Comparison of ENCODE assay signal across 37 cellular contexts in the genomic region with DNA sequence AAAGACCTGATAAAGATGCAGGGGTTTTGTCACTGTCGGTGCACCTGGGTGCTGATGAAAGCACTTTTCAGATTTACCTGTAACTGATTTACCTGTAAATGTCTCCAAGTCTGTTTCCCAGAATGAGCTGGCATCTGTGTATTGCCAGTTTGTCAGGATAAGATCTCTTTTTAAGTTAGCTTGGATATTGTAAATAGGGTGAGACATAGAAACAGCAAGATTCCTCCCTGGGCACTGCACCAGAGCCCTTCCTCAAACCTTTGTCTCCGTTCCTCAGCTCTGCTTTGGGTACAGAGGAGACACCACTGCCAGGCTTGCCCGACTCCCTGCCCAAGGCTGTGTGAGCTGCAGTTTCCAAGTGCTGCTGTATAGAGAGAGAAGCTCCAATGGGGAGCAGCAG.
"Had no signal": no experiment of that assay in that cellular context is flagged by ENCODE, and none has a peak within 500 bp of the region (broad histone marks: within the 10 kb centered on the region; RNA-seq: fewer than 3 reads in every experiment).

No MANE protein-coding gene starts in this region.

- DNase-seq: activated CD4-positive, alpha-beta memory T cell treated with anti-CD3 and anti-CD28 coated beads, Interleukin-2, amount 10 ng/mL, durations not matched to agents 7 days and 5 days; activated CD4-positive, alpha-beta T cell treated with anti-CD3 and anti-CD28 coated beads for 1 hour; activated CD4-positive, alpha-beta T cell treated with anti-CD3 and anti-CD28 coated beads for 48 hours; activated CD4-positive, CD25-positive, alpha-beta regulatory T cell; activated CD8-positive, alpha-beta memory T cell treated with anti-CD3 and anti-CD28 coated beads for 24 hours; activated CD8-positive, alpha-beta memory T cell treated with anti-CD3 and anti-CD28 coated beads, Interleukin-2, amount 10 ng/mL, durations not matched to agents 7 days and 5 days; activated CD8-positive, alpha-beta memory T cell treated with anti-CD3 and anti-CD28 coated beads, Interleukin-2, amount 50 U/mL, for 48 hours; activated effector memory CD4-positive, alpha-beta T cell treated with anti-CD3 and anti-CD28 coated beads, Interleukin-2, amount 50 U/mL, for 16 hours; activated naive CD4-positive, alpha-beta T cell treated with Interleukin-2 at 50 U/mL for 16 hours; activated naive CD8-positive, alpha-beta T cell treated with anti-CD3 and anti-CD28 coated beads, Interleukin-2, amount 10 ng/mL, durations not matched to agents 7 days and 5 days; activated T-cell treated with anti-CD3 and anti-CD28 coated beads, Interleukin-2, amount 50 U/mL, for 48 hours; amygdala; central memory CD4-positive, alpha-beta T cell; Kasumi-1; KG1; MM.1S; MV-4-11; NCI-H1092; NCI-H146; NCI-H187; NCI-H2029 treated with DMSO at 0.1 percent for 48 hours; NCI-H2107; NCI-H2171; NCI-H510A; NCI-H526; NCI-H748 treated with DMSO at 0.1 percent for 48 hours; NK-92 treated with Interleukin-12 subunit alpha and Interleukin-12 subunit beta, amount 100 ng/mL, for 24 hours; PC-9; Right ventricle myocardium superior; SW 1271; T-helper 1 cell; T-helper 2 cell; T-helper 9 cell; WERI-Rb-1 had no signal

- H3K27me3 Mint-ChIP-seq: activated CD4-positive, alpha-beta memory T cell treated with anti-CD3 and anti-CD28 coated beads, Interleukin-2, amount 10 ng/mL, durations not matched to agents 7 days and 5 days; activated CD8-positive, alpha-beta memory T cell treated with anti-CD3 and anti-CD28 coated beads, Interleukin-2, amount 10 ng/mL, durations not matched to agents 7 days and 5 days; activated naive CD4-positive, alpha-beta T cell treated with anti-CD3 and anti-CD28 coated beads, Interleukin-2, amount 50 U/mL, for 24 hours; activated naive CD8-positive, alpha-beta T cell treated with anti-CD3 and anti-CD28 coated beads, Interleukin-2, amount 10 ng/mL, durations not matched to agents 7 days and 5 days; activated T-helper 17 cell treated with anti-CD3 and anti-CD28 coated beads, Interleukin-2, amount 50 U/mL, for 72 hours; brain had no signal

- H3K4me3 ChIP-seq: PC-9 had no signal

- H3K36me3 ChIP-seq: WERI-Rb-1 had no signal

- H3K9me3 Mint-ChIP-seq: activated CD4-positive, alpha-beta memory T cell treated with anti-CD3 and anti-CD28 coated beads, Interleukin-2, amount 10 ng/mL, durations not matched to agents 7 days and 5 days; activated naive CD8-positive, alpha-beta T cell treated with anti-CD3 and anti-CD28 coated beads, Interleukin-2, amount 10 ng/mL, durations not matched to agents 7 days and 5 days; activated T-helper 17 cell treated with anti-CD3 and anti-CD28 coated beads, Interleukin-2, amount 50 U/mL, for 72 hours; brain had no signal

- H3K27ac ChIP-seq: PC-9, WERI-Rb-1 had no signal

- H3K27ac Mint-ChIP-seq: activated CD4-positive, alpha-beta memory T cell treated with anti-CD3 and anti-CD28 coated beads, Interleukin-2, amount 10 ng/mL, durations not matched to agents 7 days and 5 days; activated CD8-positive, alpha-beta memory T cell treated with anti-CD3 and anti-CD28 coated beads, Interleukin-2, amount 10 ng/mL, durations not matched to agents 7 days and 5 days; activated naive CD4-positive, alpha-beta T cell treated with anti-CD3 and anti-CD28 coated beads, Interleukin-2, amount 50 U/mL, for 24 hours; activated naive CD8-positive, alpha-beta T cell treated with anti-CD3 and anti-CD28 coated beads, Interleukin-2, amount 10 ng/mL, durations not matched to agents 7 days and 5 days; activated T-helper 17 cell treated with anti-CD3 and anti-CD28 coated beads, Interleukin-2, amount 50 U/mL, for 72 hours; brain had no signal

- H3K4me3 Mint-ChIP-seq: activated CD4-positive, alpha-beta memory T cell treated with anti-CD3 and anti-CD28 coated beads, Interleukin-2, amount 10 ng/mL, durations not matched to agents 7 days and 5 days; activated CD8-positive, alpha-beta memory T cell treated with anti-CD3 and anti-CD28 coated beads, Interleukin-2, amount 10 ng/mL, durations not matched to agents 7 days and 5 days; activated naive CD4-positive, alpha-beta T cell treated with anti-CD3 and anti-CD28 coated beads, Interleukin-2, amount 50 U/mL, for 24 hours; activated naive CD8-positive, alpha-beta T cell treated with anti-CD3 and anti-CD28 coated beads, Interleukin-2, amount 10 ng/mL, durations not matched to agents 7 days and 5 days; activated T-helper 17 cell treated with anti-CD3 and anti-CD28 coated beads, Interleukin-2, amount 50 U/mL, for 72 hours; brain had no signal

- ATAC-seq: activated CD8-positive, alpha-beta memory T cell treated with anti-CD3 and anti-CD28 coated beads, Interleukin-2, amount 10 ng/mL, durations not matched to agents 7 days and 5 days; activated T-helper 17 cell treated with anti-CD3 and anti-CD28 coated beads, Interleukin-2, amount 50 U/mL, for 72 hours had no signal

- H3K36me3 Mint-ChIP-seq: activated CD8-positive, alpha-beta memory T cell treated with anti-CD3 and anti-CD28 coated beads, Interleukin-2, amount 10 ng/mL, durations not matched to agents 7 days and 5 days had no signal

- H3K4me1 Mint-ChIP-seq: activated CD4-positive, alpha-beta memory T cell treated with anti-CD3 and anti-CD28 coated beads, Interleukin-2, amount 10 ng/mL, durations not matched to agents 7 days and 5 days; activated CD8-positive, alpha-beta memory T cell treated with anti-CD3 and anti-CD28 coated beads, Interleukin-2, amount 10 ng/mL, durations not matched to agents 7 days and 5 days; activated naive CD4-positive, alpha-beta T cell treated with anti-CD3 and anti-CD28 coated beads, Interleukin-2, amount 50 U/mL, for 24 hours; activated naive CD8-positive, alpha-beta T cell treated with anti-CD3 and anti-CD28 coated beads, Interleukin-2, amount 10 ng/mL, durations not matched to agents 7 days and 5 days; activated T-helper 17 cell treated with anti-CD3 and anti-CD28 coated beads, Interleukin-2, amount 50 U/mL, for 72 hours had no signal
